Comparison of ENCODE assay signal across 8 cellular contexts in genomic region chr19:19618384-19619051, GRCh38. TPM values are rescaled to one million over a fixed set of nuclear protein-coding genes. Genes with fewer than 3 reads are reported as not detected.
DNase-seq lines count a peak whose midpoint lies in the region; ATAC-seq and TF ChIP-seq lines count a peak whose summit lies in the region.

A gene with protein sequence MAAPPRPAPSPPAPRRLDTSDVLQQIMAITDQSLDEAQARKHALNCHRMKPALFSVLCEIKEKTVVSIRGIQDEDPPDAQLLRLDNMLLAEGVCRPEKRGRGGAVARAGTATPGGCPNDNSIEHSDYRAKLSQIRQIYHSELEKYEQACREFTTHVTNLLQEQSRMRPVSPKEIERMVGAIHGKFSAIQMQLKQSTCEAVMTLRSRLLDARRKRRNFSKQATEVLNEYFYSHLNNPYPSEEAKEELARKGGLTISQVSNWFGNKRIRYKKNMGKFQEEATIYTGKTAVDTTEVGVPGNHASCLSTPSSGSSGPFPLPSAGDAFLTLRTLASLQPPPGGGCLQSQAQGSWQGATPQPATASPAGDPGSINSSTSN (minus strand): TSS chr19:19618687. CDS start chr19:19618629, 58 bp downstream.

- H3K27me3 Mint-ChIP-seq in naive thymus-derived CD4-positive, alpha-beta T cell = no peaks in the 10 kb centered on the region
- no peaks in the 10 kb centered on the region for H3K27me3 Mint-ChIP-seq in stimulated activated memory B cell treated with anti-CD40 and anti-IgM and Interleukin-4, amounts not matched to agents 10 μg/mL and 1 μg/mL and 100 μg/mL, for 72 hours

- peaks cover 34 to 50% (median 44%) of the 10 kb centered on the region in 7 donors for H3K4me1 Mint-ChIP-seq in naive thymus-derived CD4-positive, alpha-beta T cell
- H3K4me1 Mint-ChIP-seq in stimulated activated memory B cell treated with anti-CD40 and anti-IgM and Interleukin-4, amounts not matched to agents 10 μg/mL and 1 μg/mL and 100 μg/mL, for 72 hours = peaks cover 52% of the 10 kb centered on the region

- H3K27me3 ChIP-seq in Panc1 (ENCODE audit: control insufficient read depth, insufficient read depth, low read length) = no peaks in the 10 kb centered on the region
- peaks cover 0 to 34% (median 0%) of the 10 kb centered on the region in 4 donors for H3K27me3 ChIP-seq in esophagus squamous epithelium
- H3K27me3 ChIP-seq in naive thymus-derived CD4-positive, alpha-beta T cell (ENCODE audit: control insufficient read depth in 2 of 2, insufficient read depth in 2 of 2, low read length in 2 of 2) = no peaks in the 10 kb centered on the region

- CTCF ChIA-PET in Panc1 (lab: Charles Lee) = no interaction called here
- CTCF ChIA-PET in naive thymus-derived CD4-positive, alpha-beta T cell (lab: Charles Lee) = interaction anchor here (1.0 to 1.6 kb wide), 2 partner anchors 12 to 64 kb away, joined by 3 to 4 read pairs; no protein-coding TSS in a partner anchor

- TF ChIP-seq CTCF in Panc1 (IDR thresholded peaks at IDR 0.05) = no peak
- no peak for TF ChIP-seq CTCF in esophagus squamous epithelium (IDR thresholded peaks at IDR 0.05)

- peaks cover 0 to 27% (median 10%) of the 10 kb centered on the region in 5 donors for H3K36me3 Mint-ChIP-seq in naive thymus-derived CD4-positive, alpha-beta T cell
- peaks cover 16% of the 10 kb centered on the region for H3K36me3 Mint-ChIP-seq in stimulated activated memory B cell treated with anti-CD40 and anti-IgM and Interleukin-4, amounts not matched to agents 10 μg/mL and 1 μg/mL and 100 μg/mL, for 72 hours

- H3K36me3 ChIP-seq in Panc1 (ENCODE audit: control insufficient read depth, insufficient read depth, low read length) = no peaks in the 10 kb centered on the region
- peaks cover 0 to 6% (median 0%) of the 10 kb centered on the region in 3 donors for H3K36me3 ChIP-seq in esophagus squamous epithelium
- H3K36me3 ChIP-seq in naive thymus-derived CD4-positive, alpha-beta T cell (ENCODE audit: control insufficient read depth in 2 of 3, insufficient read depth in 3 of 3, low read length in 3 of 3) = peaks cover 0 to 4% (median 0%) of the 10 kb centered on the region in 3 experiments

- peak within 1 kb of the TSS; percentile 73 for H3K27ac ChIP-seq in Panc1 (ENCODE audit: low read length)
- H3K27ac ChIP-seq in esophagus squamous epithelium = peak within 1 kb of the TSS; percentile 16 to 49 (median 42)
- peak within 1 kb of the TSS; percentile 82 for H3K27ac ChIP-seq in naive thymus-derived CD4-positive, alpha-beta T cell (ENCODE audit: low read depth, low read length)

- 1% methylated on average over 36 to 43 of the region's 71 CpGs for WGBS in esophagus squamous epithelium, 2 donors

- peak within 1 kb of the TSS; percentile 79 to 99 (median 90) for H3K4me3 Mint-ChIP-seq in naive thymus-derived CD4-positive, alpha-beta T cell
- peak within 1 kb of the TSS; percentile 85 for H3K4me3 Mint-ChIP-seq in stimulated activated memory B cell treated with anti-CD40 and anti-IgM and Interleukin-4, amounts not matched to agents 10 μg/mL and 1 μg/mL and 100 μg/mL, for 72 hours

- H3K27ac Mint-ChIP-seq in naive thymus-derived CD4-positive, alpha-beta T cell = peak within 1 kb of the TSS; percentile 80 to 98 (median 94)
- peak within 1 kb of the TSS; percentile 8 for H3K27ac Mint-ChIP-seq in stimulated activated memory B cell treated with anti-CD40 and anti-IgM and Interleukin-4, amounts not matched to agents 10 μg/mL and 1 μg/mL and 100 μg/mL, for 72 hours

- peaks cover 12% of the 10 kb centered on the region for H3K4me1 ChIP-seq in Panc1 (ENCODE audit: control insufficient read depth, insufficient read depth, low read length)
- peaks cover 8 to 21% (median 11%) of the 10 kb centered on the region in 3 donors for H3K4me1 ChIP-seq in esophagus squamous epithelium
- H3K4me1 ChIP-seq in naive thymus-derived CD4-positive, alpha-beta T cell (ENCODE audit: control insufficient read depth in 2 of 2, insufficient read depth in 2 of 2, low read length in 2 of 2) = peaks cover 16 to 23% of the 10 kb centered on the region in 2 donors

- no TSS peak for BruUV-seq in Panc1 (replicated peaks; lab: Mats Ljungman, UMichigan)

- peak in 1 of 4 donors; percentile 83 for TF ChIP-seq POLR2A in esophagus squamous epithelium (IDR thresholded peaks at IDR 0.05)

- in situ Hi-C loops in Panc1 (cut with HindIII; ENCODE audit: low pct_unique_long_range_greater_than_20kb, low sequenced_read_pairs) = no loop called here

- intact Hi-C loops in Panc1 (cut with micrococcal nuclease; ENCODE audit: unreplicated experiment) = no loop called here
- intact Hi-C loops in esophagus squamous epithelium (cut with DNase I) = no loop called here
- intact Hi-C loops in naive thymus-derived CD4-positive, alpha-beta T cell (cut with micrococcal nuclease) = loop anchor here (1.0 to 2.0 kb wide), 11 partner anchors 9 to 78 kb away; partner anchors contain the start of genes ATP13A1 (in 2 of the 2), GMIP (in 2 of the 2), LPAR2 (in 1 of the 2) and ZNF101 (in 1 of the 2)

- POLR2A ChIA-PET in Panc1 (lab: Charles Lee) = interaction anchor here (0.6 kb wide), 1 partner anchor 338 kb away, joined by 4 read pairs; no protein-coding TSS in a partner anchor
- POLR2A ChIA-PET in naive thymus-derived CD4-positive, alpha-beta T cell (lab: Charles Lee) = interaction anchor here (0.7 to 5.2 kb wide), 6 partner anchors 10 to 111 kb away, joined by 3 to 36 read pairs (median 7); partner anchors contain the start of gene ZNF101

- DNase-seq in DMS53 (lab: John Stamatoyannopoulos, UW) = peak; percentile 96
- peak; percentile 93 for DNase-seq in Jurkat, Clone E6-1 (ENCODE audit: low read depth, low spot score)
- DNase-seq in Panc1 (ENCODE audit: low read depth, low spot score) = peak; percentile 43
- DNase-seq in activated T-cell treated with anti-CD3 and anti-CD28 coated beads, Interleukin-2, amount 50 U/mL, for 1 hour = peak; percentile 99
- DNase-seq in esophagus squamous epithelium (lab: John Stamatoyannopoulos, UW) = peak; percentile 77
- DNase-seq in naive thymus-derived CD4-positive, alpha-beta T cell = peak; percentile 97 to 99 (median 99)

- ATAC-seq in GM21576 (IDR thresholded peaks at IDR 0.05; ENCODE audit: unreplicated experiment) = peak; percentile 95
- peak; percentile 95 for ATAC-seq in Panc1
- peak; percentile 99 for ATAC-seq in naive thymus-derived CD4-positive, alpha-beta T cell
- peak; percentile 99 for ATAC-seq in stimulated activated memory B cell treated with anti-CD40 and anti-IgM and Interleukin-4, amounts not matched to agents 10 μg/mL and 1 μg/mL and 100 μg/mL, for 72 hours

- no peaks in the 10 kb centered on the region for H3K9me3 Mint-ChIP-seq in naive thymus-derived CD4-positive, alpha-beta T cell
- H3K9me3 Mint-ChIP-seq in stimulated activated memory B cell treated with anti-CD40 and anti-IgM and Interleukin-4, amounts not matched to agents 10 μg/mL and 1 μg/mL and 100 μg/mL, for 72 hours = no peaks in the 10 kb centered on the region

- no peaks in the 10 kb centered on the region for H3K9me3 ChIP-seq in Panc1 (ENCODE audit: control insufficient read depth, insufficient read depth, low read depth, low read length)
- H3K9me3 ChIP-seq in esophagus squamous epithelium = no peaks in the 10 kb centered on the region
- H3K9me3 ChIP-seq in naive thymus-derived CD4-positive, alpha-beta T cell (ENCODE audit: control insufficient read depth in 2 of 3, low read length in 3 of 3) = no peaks in the 10 kb centered on the region

- H3K4me3 ChIP-seq in Jurkat, Clone E6-1 (ENCODE audit: low read length) = peak within 1 kb of the TSS; percentile 83
- peak within 1 kb of the TSS; percentile 66 to 72 for H3K4me3 ChIP-seq in Panc1 (ENCODE audit: low read depth in 2 of 2, low read length in 2 of 2)
- H3K4me3 ChIP-seq in esophagus squamous epithelium = peak within 1 kb of the TSS; percentile 30 to 66 (median 46)
- H3K4me3 ChIP-seq in naive thymus-derived CD4-positive, alpha-beta T cell (ENCODE audit: low read length) = peak within 1 kb of the TSS; percentile 86

RNA-seq across cellular contexts. Expression of the gene that starts here (rescaled TPM):
- polyA plus RNA-seq in Jurkat, Clone E6-1 (2012; ENCODE audit: insufficient read depth, insufficient read length) = 11.5 TPM
- total RNA-seq in Panc1 (2021; ENCODE audit: unreplicated experiment) = 8.3 TPM
- 6.0 TPM for polyA plus RNA-seq in Panc1 (2012; ENCODE audit: insufficient read length)
- 1 to 10 TPM in 3 of 4 donors, under 1 TPM in 1; 0.61 to 1.9 (median 1.7) TPM for total RNA-seq in esophagus squamous epithelium
- total RNA-seq in naive thymus-derived CD4-positive, alpha-beta T cell = 10 to 100 TPM; 22.6 to 42.7 (median 42.0) TPM
- polyA plus RNA-seq in naive thymus-derived CD4-positive, alpha-beta T cell = 1 to 10 TPM; 3.8 to 9.2 TPM

Comparison
In these comparisons a context has a peak if more than half of its experiments do, and no peak if none do; other contexts are left out.
1. Peak in every context shown above with its lines: DNase-seq, ATAC-seq, H3K4me3 ChIP-seq and H3K27ac ChIP-seq.
2. DNase-seq: peak in every context shown above with its lines; median percentile 99 in activated T-cell treated with anti-CD3 and anti-CD28 coated beads, Interleukin-2, amount 50 U/mL, for 1 hour; 99 in naive thymus-derived CD4-positive, alpha-beta T cell; 96 in DMS53; 93 in Jurkat, Clone E6-1; 77 in esophagus squamous epithelium; 43 in Panc1.
3. intact Hi-C loops: an anchor here in naive thymus-derived CD4-positive, alpha-beta T cell (1.0 to 2.0 kb wide); none called in Panc1 and esophagus squamous epithelium.